In the genomic region with DNA sequence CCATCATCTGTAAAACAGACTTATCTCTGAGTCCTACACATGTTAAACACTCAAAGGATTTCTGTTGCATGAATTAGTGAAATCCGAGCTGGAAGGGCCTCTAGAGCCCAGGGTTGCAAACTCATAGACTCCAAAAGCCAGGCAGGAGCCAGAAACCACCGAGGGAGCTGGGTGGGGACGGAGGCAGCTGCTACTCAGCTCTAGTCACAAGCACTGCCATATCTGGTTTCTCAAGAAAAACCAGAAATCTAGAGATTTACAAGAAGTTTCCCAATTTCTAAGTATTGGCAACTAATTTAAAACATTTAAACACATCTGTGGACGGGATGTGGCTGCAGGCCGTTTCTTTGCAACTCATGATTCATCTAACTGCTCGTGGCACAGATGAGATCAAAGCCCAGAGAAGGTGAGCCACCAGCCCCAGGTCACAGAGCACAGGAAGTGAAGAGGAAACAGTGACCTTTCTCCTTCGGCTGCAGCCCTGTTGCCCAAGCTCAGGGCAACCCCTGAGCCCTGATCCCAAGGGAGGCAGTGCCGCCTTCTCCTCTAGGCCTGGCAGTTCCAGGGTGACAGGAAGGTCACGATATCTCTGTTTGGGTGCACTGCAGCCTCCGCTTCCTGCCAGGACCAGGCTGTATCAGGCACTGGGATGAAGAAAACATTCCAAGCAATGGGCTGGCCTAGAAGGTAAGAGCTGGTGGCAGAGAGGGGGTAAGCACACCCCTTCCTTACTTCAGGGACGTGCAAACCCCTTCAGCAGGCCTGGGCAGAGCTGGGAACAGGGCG, we compare ENCODE assay signal across 1 cellular context.
A peak's percentile ranks its signal among the peaks of the same experiment; 100 is the strongest.
TF ChIP-seq lines count a peak whose summit lies in the region.

No MANE protein-coding gene starts in this region.

TF ChIP-seq in HepG2, 621 proteins besides CTCF, POLR2A, EP300 and RAD21 (continued from another document and continues in another):
- peak; percentile 31 for TF ChIP-seq ZNF407 (CRISPR knock-in tag; IDR thresholded peaks at IDR 0.05; ENCODE audit: not compliant biosample characterization)
- TF ChIP-seq KDM2A (CRISPR knock-in tag; IDR thresholded peaks at IDR 0.05; ENCODE audit: borderline replicate concordance, low read depth): peak; percentile 32; the same call in 1 of the 2 replicates
- no peak; the same call in 1 of the 2 replicates for TF ChIP-seq SP2 (CRISPR knock-in tag; IDR thresholded peaks at IDR 0.05)
- TF ChIP-seq, protein P1, sequence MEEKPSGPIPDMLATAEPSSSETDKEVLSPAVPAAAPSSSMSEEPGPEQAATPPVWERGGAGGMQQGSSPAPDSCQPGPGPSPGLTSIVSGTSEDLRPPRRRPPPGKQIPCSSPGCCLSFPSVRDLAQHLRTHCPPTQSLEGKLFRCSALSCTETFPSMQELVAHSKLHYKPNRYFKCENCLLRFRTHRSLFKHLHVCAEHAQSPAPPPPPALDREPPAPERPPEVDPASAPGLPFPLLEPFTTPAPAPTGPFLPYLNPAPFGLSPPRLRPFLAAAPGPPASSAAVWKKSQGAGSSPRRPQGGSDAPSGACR (CRISPR knock-in tag; IDR thresholded peaks at IDR 0.05): 0 out of 2 replicates have a peak, but pooled peaks have one; percentile 11
- TF ChIP-seq RARA (CRISPR knock-in tag; IDR thresholded peaks at IDR 0.05): peak; percentile 85
- TF ChIP-seq NFE2 (CRISPR knock-in tag; IDR thresholded peaks at IDR 0.05): 0 out of 2 replicates have a peak, but pooled peaks have one; percentile 24
- TF ChIP-seq, protein P2, sequence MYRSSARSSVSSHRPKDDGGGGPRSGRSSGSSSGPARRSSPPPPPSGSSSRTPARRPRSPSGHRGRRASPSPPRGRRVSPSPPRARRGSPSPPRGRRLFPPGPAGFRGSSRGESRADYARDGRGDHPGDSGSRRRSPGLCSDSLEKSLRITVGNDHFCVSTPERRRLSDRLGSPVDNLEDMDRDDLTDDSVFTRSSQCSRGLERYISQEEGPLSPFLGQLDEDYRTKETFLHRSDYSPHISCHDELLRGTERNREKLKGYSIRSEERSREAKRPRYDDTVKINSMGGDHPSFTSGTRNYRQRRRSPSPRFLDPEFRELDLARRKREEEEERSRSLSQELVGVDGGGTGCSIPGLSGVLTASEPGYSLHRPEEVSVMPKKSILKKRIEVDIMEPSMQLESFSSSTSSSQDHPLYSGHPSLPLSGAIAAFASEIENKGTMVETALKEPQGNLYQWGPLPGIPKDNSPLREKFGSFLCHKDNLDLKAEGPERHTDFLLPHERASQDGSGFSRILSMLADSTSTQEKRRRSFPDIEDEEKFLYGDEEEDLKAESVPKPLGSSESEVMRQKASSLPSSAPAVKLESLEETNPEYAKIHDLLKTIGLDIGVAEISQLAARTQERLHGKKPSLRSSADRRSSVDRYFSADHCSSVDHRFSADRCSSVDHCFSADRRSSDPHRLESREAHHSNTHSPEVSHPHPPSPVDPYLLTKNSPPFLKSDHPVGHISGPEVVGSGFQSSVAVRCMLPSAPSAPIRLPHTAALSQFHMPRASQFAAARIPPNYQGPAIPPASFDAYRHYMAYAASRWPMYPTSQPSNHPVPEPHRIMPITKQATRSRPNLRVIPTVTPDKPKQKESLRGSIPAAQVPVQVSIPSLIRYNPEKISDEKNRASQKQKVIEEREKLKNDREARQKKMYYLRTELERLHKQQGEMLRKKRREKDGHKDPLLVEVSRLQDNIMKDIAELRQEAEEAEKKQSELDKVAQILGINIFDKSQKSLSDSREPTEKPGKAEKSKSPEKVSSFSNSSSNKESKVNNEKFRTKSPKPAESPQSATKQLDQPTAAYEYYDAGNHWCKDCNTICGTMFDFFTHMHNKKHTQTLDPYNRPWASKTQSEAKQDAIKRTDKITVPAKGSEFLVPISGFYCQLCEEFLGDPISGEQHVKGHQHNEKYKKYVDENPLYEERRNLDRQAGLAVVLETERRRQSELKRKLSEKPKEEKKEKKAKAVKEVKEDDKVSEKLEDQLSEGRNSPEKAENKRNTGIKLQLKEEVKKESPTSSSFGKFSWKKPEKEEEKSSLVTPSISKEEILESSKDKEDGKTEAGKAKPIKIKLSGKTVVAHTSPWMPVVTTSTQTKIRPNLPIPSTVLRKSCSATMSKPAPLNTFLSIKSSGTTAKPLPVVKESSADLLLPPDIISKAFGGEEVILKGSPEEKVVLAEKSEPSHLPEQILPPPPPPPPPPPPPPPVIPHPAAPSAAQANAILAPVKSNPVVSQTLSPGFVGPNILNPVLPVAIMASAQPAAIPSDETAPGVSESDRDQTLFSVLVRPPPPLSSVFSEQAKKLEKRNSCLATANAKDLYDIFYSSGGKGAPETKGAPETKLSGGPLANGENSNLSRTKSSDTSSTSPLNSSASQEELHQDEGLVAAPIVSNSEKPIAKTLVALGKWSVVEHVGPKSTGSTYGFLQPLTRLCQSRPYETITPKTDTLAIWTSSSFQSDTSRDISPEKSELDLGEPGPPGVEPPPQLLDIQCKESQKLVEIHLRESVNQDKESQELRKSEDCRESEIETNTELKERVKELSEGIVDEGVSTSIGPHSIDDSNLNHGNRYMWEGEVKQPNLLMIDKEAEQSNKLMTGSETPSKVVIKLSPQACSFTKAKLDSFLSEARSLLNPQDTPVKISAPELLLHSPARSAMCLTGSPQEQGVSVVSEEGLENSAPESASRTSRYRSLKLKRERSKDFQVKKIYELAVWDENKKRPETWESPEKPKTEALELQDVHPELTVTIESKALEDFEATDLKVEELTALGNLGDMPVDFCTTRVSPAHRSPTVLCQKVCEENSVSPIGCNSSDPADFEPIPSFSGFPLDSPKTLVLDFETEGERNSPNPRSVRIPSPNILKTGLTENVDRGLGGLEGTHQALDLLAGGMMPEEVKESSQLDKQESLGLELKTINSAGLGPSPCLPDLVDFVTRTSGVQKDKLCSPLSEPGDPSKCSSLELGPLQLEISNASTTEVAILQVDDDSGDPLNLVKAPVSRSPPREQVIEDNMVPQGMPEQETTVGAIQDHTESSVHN (CRISPR knock-in tag; IDR thresholded peaks at IDR 0.05): no peak
- peak; percentile 5; the same call in 1 of the 2 replicates for TF ChIP-seq FOXP4 (CRISPR knock-in tag; IDR thresholded peaks at IDR 0.05)
- TF ChIP-seq ZNF816 (CRISPR knock-in tag; IDR thresholded peaks at IDR 0.05; ENCODE audit: borderline replicate concordance): no peak
- peak; percentile 73 for TF ChIP-seq HNF4A (CRISPR knock-in tag; IDR thresholded peaks at IDR 0.05)
- no peak for TF ChIP-seq ATRX (CRISPR knock-in tag; IDR thresholded peaks at IDR 0.05; ENCODE audit: borderline replicate concordance)
- TF ChIP-seq ZNF547 (CRISPR knock-in tag; IDR thresholded peaks at IDR 0.05): peak; percentile 74; the same call in 1 of the 2 replicates
- TF ChIP-seq ZNF549 (CRISPR knock-in tag; IDR thresholded peaks at IDR 0.05): no peak
- TF ChIP-seq PATZ1 (CRISPR knock-in tag; IDR thresholded peaks at IDR 0.05): 0 out of 2 replicates have a peak, but pooled peaks have one; percentile 22
- 0 out of 2 replicates have a peak, but pooled peaks have one; percentile 66 for TF ChIP-seq AHR (CRISPR knock-in tag; IDR thresholded peaks at IDR 0.05)
- TF ChIP-seq, protein P3, sequence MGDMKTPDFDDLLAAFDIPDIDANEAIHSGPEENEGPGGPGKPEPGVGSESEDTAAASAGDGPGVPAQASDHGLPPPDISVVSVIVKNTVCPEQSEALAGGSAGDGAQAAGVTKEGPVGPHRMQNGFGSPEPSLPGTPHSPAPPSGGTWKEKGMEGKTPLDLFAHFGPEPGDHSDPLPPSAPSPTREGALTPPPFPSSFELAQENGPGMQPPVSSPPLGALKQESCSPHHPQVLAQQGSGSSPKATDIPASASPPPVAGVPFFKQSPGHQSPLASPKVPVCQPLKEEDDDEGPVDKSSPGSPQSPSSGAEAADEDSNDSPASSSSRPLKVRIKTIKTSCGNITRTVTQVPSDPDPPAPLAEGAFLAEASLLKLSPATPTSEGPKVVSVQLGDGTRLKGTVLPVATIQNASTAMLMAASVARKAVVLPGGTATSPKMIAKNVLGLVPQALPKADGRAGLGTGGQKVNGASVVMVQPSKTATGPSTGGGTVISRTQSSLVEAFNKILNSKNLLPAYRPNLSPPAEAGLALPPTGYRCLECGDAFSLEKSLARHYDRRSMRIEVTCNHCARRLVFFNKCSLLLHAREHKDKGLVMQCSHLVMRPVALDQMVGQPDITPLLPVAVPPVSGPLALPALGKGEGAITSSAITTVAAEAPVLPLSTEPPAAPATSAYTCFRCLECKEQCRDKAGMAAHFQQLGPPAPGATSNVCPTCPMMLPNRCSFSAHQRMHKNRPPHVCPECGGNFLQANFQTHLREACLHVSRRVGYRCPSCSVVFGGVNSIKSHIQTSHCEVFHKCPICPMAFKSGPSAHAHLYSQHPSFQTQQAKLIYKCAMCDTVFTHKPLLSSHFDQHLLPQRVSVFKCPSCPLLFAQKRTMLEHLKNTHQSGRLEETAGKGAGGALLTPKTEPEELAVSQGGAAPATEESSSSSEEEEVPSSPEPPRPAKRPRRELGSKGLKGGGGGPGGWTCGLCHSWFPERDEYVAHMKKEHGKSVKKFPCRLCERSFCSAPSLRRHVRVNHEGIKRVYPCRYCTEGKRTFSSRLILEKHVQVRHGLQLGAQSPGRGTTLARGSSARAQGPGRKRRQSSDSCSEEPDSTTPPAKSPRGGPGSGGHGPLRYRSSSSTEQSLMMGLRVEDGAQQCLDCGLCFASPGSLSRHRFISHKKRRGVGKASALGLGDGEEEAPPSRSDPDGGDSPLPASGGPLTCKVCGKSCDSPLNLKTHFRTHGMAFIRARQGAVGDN (CRISPR knock-in tag; IDR thresholded peaks at IDR 0.05): peak; percentile 60
- TF ChIP-seq HDAC2 (CRISPR knock-in tag; IDR thresholded peaks at IDR 0.05): peak; percentile 82
- TF ChIP-seq GTF2F1 (IDR thresholded peaks at IDR 0.05; ENCODE audit: low read length): no peak
- TF ChIP-seq ESRRA (CRISPR knock-in tag; IDR thresholded peaks at IDR 0.05; ENCODE audit: low read depth): peak; percentile 82; the same call in 1 of the 2 replicates
